Comparison of ENCODE assay signal across 21 cellular contexts in the genomic region with DNA sequence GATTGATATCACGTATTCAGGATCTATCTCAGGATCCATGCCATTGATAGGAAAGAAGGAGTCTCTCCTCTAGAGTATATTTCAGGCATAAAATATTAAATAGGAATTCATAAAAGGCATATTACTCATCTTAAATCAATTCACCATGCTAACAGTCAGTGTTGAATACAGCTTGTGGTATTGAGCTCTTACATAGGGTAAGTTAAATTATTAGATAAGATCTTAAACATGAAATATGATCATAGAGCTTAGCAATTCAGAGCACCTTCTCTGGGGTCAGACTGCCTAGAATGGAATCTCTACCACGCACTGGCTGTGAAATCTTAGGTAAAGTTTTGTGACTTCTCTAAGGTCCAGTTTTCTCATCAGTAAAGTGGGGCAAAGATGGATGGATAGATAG. TPM values are rescaled to one million over a fixed set of nuclear protein-coding genes. Genes with fewer than 3 reads are reported as not detected.
"Had no signal": no experiment of that assay in that cellular context is flagged by ENCODE, and none has a peak within 500 bp of the region (broad histone marks: within the 10 kb centered on the region; RNA-seq: fewer than 3 reads in every experiment).

No MANE protein-coding gene starts in this region.

- H2AFZ ChIP-seq: neural progenitor cell had no signal

- DNase-seq: activated B cell treated with CpG ODN at 0.5 μM for 24 hours; activated CD4-positive, alpha-beta T cell treated with anti-CD3 and anti-CD28 coated beads for 48 hours; activated CD8-positive, alpha-beta T cell treated with anti-CD3 and anti-CD28 coated beads for 36 hours; activated gamma-delta T cell; activated T-cell treated with anti-CD3 and anti-CD28 coated beads, Interleukin-2, amount 50 U/mL, for 4 hours; aorta; dermis blood vessel endothelial cell; gastrocnemius medialis; heart left ventricle; stimulated activated CD4-positive, alpha-beta T cell treated with anti-CD3 and anti-CD28 coated beads, Interleukin-15, amount 100 ng/mL, for 24 hours; stimulated activated CD4-positive, alpha-beta T cell treated with anti-CD3 and anti-CD28 coated beads, Interleukin-4, amount 100 ng/mL, for 24 hours; stimulated activated naive CD4-positive, alpha-beta T cell treated with Interleukin-2 at 50 U/mL for 16 hours; substantia nigra; upper lobe of left lung had no signal

- H3K9me3 ChIP-seq: gastrocnemius medialis, upper lobe of left lung had no signal

- H3K9ac ChIP-seq: neural progenitor cell had no signal

- H3K27me3 ChIP-seq: gastrocnemius medialis, heart left ventricle, neural progenitor cell, upper lobe of left lung had no signal

- FAIRE-seq: bronchial epithelial cell, islet of Langerhans had no signal

- H3K4me1 ChIP-seq: gastrocnemius medialis, heart left ventricle, upper lobe of left lung had no signal

- H3K27ac ChIP-seq: epithelial cell of prostate, gastrocnemius medialis, heart left ventricle, neural progenitor cell, skin epidermis, upper lobe of left lung had no signal

- H3K4me3 ChIP-seq: gastrocnemius medialis, heart left ventricle, neural progenitor cell, skin epidermis, upper lobe of left lung had no signal

- H3K4me2 ChIP-seq: neural progenitor cell had no signal

- H3K36me3 ChIP-seq: gastrocnemius medialis, heart left ventricle, neural progenitor cell, upper lobe of left lung had no signal

- ATAC-seq: activated CD8-positive, alpha-beta T cell treated with anti-CD3 and anti-CD28 coated beads for 36 hours; activated T-cell treated with anti-CD3 and anti-CD28 coated beads, Interleukin-2, amount 50 U/mL, for 4 hours; gastrocnemius medialis; heart left ventricle had no signal

RNA-seq across cellular contexts. Expression of a gene that starts 20.8 kb away (rescaled TPM):
- total RNA-seq: activated B cell treated with CpG ODN at 0.5 μM for 24 hours; activated CD8-positive, alpha-beta T cell treated with anti-CD3 and anti-CD28 coated beads for 36 hours; activated T-cell treated with anti-CD3 and anti-CD28 coated beads, Interleukin-2, amount 50 U/mL, for 4 hours; aorta; bronchial epithelial cell; dermis blood vessel endothelial cell; gastrocnemius medialis; heart left ventricle; T-helper 2 cell treated with Interferon-gamma antibody and Interleukin-4, amounts not matched to agents 100 ng/mL and 5 ng/mL, for 36 hours had no signal
- polyA plus RNA-seq: aorta, fibroblast of lung, heart left ventricle had no signal
